Comparison of ENCODE assay signal across 14 cellular contexts in the genomic region with DNA sequence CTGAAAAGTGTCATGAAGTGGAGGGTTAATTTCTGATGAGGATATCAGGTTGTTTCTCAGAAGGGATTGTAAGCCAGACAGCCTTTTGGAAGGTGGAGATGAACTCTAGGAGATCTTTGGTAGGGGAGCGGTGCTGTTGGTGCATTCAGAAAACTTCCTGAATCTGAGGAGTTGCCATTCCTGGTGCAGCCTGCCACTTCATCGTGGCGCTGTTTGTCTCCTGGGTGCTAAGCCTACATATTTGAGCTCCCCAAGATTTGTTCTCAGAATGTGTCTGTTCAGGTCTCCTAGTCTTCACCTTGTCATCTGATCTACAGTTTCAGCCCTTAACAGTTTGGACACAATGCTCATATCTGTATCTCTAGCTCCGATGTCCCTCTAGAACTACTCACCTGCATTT.
A peak's percentile ranks its signal among the peaks of the same experiment; 100 is the strongest.
DNase-seq lines count a peak whose midpoint lies in the region; ATAC-seq and TF ChIP-seq lines count a peak whose summit lies in the region.
"Had no signal": no experiment of that assay in that cellular context is flagged by ENCODE, and none has a peak within 500 bp of the region (broad histone marks: within the 10 kb centered on the region; RNA-seq: fewer than 3 reads in every experiment).

No MANE protein-coding gene starts in this region.

- H3K27ac Mint-ChIP-seq in endothelial cell (ENCODE audit: unreplicated experiment), result no peak overlapping the region
- H3K27ac Mint-ChIP-seq: activated CD4-positive, alpha-beta T cell treated with anti-CD3 and anti-CD28 coated beads, Interleukin-2, amount 10 ng/mL, durations not matched to agents 24 days and 14 days; activated T-cell treated with anti-CD3 and anti-CD28 coated beads, Interleukin-2, amount 50 U/mL, for 24 hours had no signal

- no peak overlapping the region for H3K4me3 ChIP-seq in effector memory CD4-positive, alpha-beta T cell (ENCODE audit: insufficient read depth, low read depth, low read length, poor library complexity, severe bottlenecking)
- H3K4me3 ChIP-seq: spleen had no signal

- H3K9me3 ChIP-seq in effector memory CD4-positive, alpha-beta T cell (ENCODE audit: control insufficient read depth, low read length), result no peaks in the 10 kb centered on the region
- H3K9me3 ChIP-seq: spleen had no signal

- no peaks in the 10 kb centered on the region for H3K36me3 ChIP-seq in effector memory CD4-positive, alpha-beta T cell (ENCODE audit: control insufficient read depth, insufficient read depth, low read length)
- H3K36me3 ChIP-seq: spleen had no signal

- peak; percentile 54; the same call in 2 of the 3 replicates for TF ChIP-seq CTCF in GM12872 (IDR thresholded peaks at IDR 0.05; ENCODE audit: insufficient read depth, low read depth, low read length)
- TF ChIP-seq CTCF in endothelial cell (IDR thresholded peaks at IDR 0.05; ENCODE audit: unreplicated experiment), result peak; percentile 37

- no peaks in the 10 kb centered on the region for H3K4me1 Mint-ChIP-seq in endothelial cell (ENCODE audit: unreplicated experiment)
- H3K4me1 Mint-ChIP-seq: activated CD4-positive, alpha-beta T cell treated with anti-CD3 and anti-CD28 coated beads, Interleukin-2, amount 10 ng/mL, durations not matched to agents 24 days and 14 days; central memory CD8-positive, alpha-beta T cell had no signal

- no peaks in the 10 kb centered on the region for H3K4me1 ChIP-seq in effector memory CD4-positive, alpha-beta T cell (ENCODE audit: control insufficient read depth, insufficient read depth, low read length, poor library complexity, severe bottlenecking)
- H3K4me1 ChIP-seq: spleen had no signal

- no peaks in the 10 kb centered on the region for H3K36me3 Mint-ChIP-seq in endothelial cell (ENCODE audit: low read depth, unreplicated experiment)

- no peaks in the 10 kb centered on the region for H3K27me3 Mint-ChIP-seq in endothelial cell (ENCODE audit: unreplicated experiment)
- H3K27me3 Mint-ChIP-seq: activated CD4-positive, alpha-beta T cell treated with anti-CD3 and anti-CD28 coated beads, Interleukin-2, amount 10 ng/mL, durations not matched to agents 24 days and 14 days; central memory CD8-positive, alpha-beta T cell had no signal

- no peaks in the 10 kb centered on the region for H3K27me3 ChIP-seq in effector memory CD4-positive, alpha-beta T cell (replicated peaks; ENCODE audit: control insufficient read depth, insufficient read depth, low read length, poor library complexity, severe bottlenecking)

- in situ Hi-C loops in ACHN (cut with HindIII; ENCODE audit: low pct_ligation_motif_present, low pct_unique_long_range_greater_than_20kb, low sequenced_read_pairs), result no loop called here

- DNase-seq in ACHN (peak; percentile 11), NCI-H460 (ENCODE audit: extremely low read depth, low read depth) (peak; percentile 5), endothelial cell (ENCODE audit: low spot score) (no peak), activated T-cell treated with anti-CD3 and anti-CD28 coated beads for 4 hours (no peak)
- DNase-seq in activated T-cell treated with anti-CD3 and anti-CD28 coated beads, Interleukin-2, amount 50 U/mL, for 48 hours, result no peak
- no peak for DNase-seq in effector memory CD4-positive, alpha-beta T cell
- DNase-seq: activated CD4-positive, alpha-beta T cell treated with anti-CD3 and anti-CD28 coated beads, Interleukin-2, amount 10 ng/mL, durations not matched to agents 24 days and 14 days; activated T-cell treated with anti-CD3 and anti-CD28 coated beads, Interleukin-2, amount 50 U/mL, for 24 hours; NCI-H1092; NCI-H2171; spleen had no signal

- H3K27ac ChIP-seq in effector memory CD4-positive, alpha-beta T cell (ENCODE audit: insufficient read depth, low read length, poor library complexity, severe bottlenecking), result no peak overlapping the region
- H3K27ac ChIP-seq: spleen had no signal

- H3K9me3 Mint-ChIP-seq in endothelial cell (ENCODE audit: unreplicated experiment), result no peaks in the 10 kb centered on the region
- H3K9me3 Mint-ChIP-seq: activated CD4-positive, alpha-beta T cell treated with anti-CD3 and anti-CD28 coated beads, Interleukin-2, amount 10 ng/mL, durations not matched to agents 24 days and 14 days; activated T-cell treated with anti-CD3 and anti-CD28 coated beads, Interleukin-2, amount 50 U/mL, for 24 hours had no signal

- no peak overlapping the region for H3K4me3 Mint-ChIP-seq in endothelial cell (ENCODE audit: unreplicated experiment)
- H3K4me3 Mint-ChIP-seq: activated CD4-positive, alpha-beta T cell treated with anti-CD3 and anti-CD28 coated beads, Interleukin-2, amount 10 ng/mL, durations not matched to agents 24 days and 14 days; activated T-cell treated with anti-CD3 and anti-CD28 coated beads, Interleukin-2, amount 50 U/mL, for 24 hours; central memory CD8-positive, alpha-beta T cell had no signal

- no peak for ATAC-seq in GM19351 (IDR thresholded peaks at IDR 0.05; ENCODE audit: unreplicated experiment)

Comparison
In these comparisons a context has a peak if more than half of its experiments do, and no peak if none do; other contexts are left out.
1. DNase-seq: peak in ACHN (single experiment) and NCI-H460 (single experiment); none in endothelial cell (single experiment), activated T-cell treated with anti-CD3 and anti-CD28 coated beads, Interleukin-2, amount 50 U/mL, for 48 hours (0 of 2), activated T-cell treated with anti-CD3 and anti-CD28 coated beads for 4 hours (single experiment) and effector memory CD4-positive, alpha-beta T cell (0 of 3).